Comparison of ENCODE assay signal across 17 cellular contexts in the genomic region with DNA sequence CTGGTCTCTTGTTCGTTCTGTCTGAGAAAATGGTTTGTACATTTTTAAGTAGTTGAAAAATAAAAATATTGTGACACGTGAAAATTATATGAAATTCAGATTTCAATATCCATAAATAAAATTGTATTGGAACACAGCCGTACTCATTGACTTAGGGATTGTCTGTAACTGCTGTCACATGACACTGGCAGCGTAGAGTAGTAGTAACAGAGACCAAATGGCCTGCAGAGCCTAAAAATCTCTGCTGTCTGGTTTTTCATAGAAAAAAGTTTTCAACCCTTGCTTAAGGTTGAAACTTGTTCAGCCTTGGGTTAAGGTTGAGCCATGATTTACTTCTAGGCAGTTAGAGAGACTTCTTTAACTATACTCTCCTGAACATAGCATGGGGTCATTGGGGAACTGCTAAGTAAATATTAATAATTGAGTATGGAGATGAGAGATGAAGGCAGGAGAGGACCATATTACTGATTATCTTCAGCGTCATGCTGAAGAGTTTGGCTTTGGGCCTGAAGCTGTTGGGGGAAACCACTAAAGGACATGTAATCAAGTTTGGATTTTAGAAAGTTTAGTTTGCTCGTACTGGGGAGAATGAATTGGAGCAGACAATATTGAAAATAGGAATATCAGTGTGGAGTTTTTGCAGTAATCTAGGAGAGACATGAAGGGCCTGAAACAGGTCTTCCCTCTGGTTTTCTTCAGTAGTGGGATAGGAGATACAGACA. TPM values are rescaled to one million over a fixed set of nuclear protein-coding genes. Genes with fewer than 3 reads are reported as not detected.
A peak's percentile ranks its signal among the peaks of the same experiment; 100 is the strongest.
DNase-seq lines count a peak whose midpoint lies in the region; ATAC-seq, FAIRE-seq and TF ChIP-seq lines count a peak whose summit lies in the region.
"Had no signal": no experiment of that assay in that cellular context is flagged by ENCODE, and none has a peak within 500 bp of the region (broad histone marks: within the 10 kb centered on the region; RNA-seq: fewer than 3 reads in every experiment).

No MANE protein-coding gene starts in this region.

- H3K36me3 ChIP-seq in left ventricle myocardium inferior (no peaks in the 10 kb centered on the region), pancreas (no peaks in the 10 kb centered on the region)
- H3K36me3 ChIP-seq: lower lobe of right lung had no signal

- H3K27ac ChIP-seq in VCaP, result peak overlapping the region; percentile 78; the same call in 1 of the 2 replicates
- H3K27ac ChIP-seq in left ventricle myocardium inferior (replicated peaks), result peak overlapping the region; percentile 25
- H3K27ac ChIP-seq in pancreas, result peak overlapping the region in 2 of 4 donors; percentile 50 to 73
- H3K27ac ChIP-seq: lower lobe of right lung had no signal

- no peak for DNase-seq in left ventricle myocardium inferior
- no peak for DNase-seq in pancreas
- no peak for DNase-seq in NCI-H2171 (lab: John Stamatoyannopoulos, UW)
- no peak for DNase-seq in pons (ENCODE audit: low spot score)
- DNase-seq in stimulated activated CD8-positive, alpha-beta memory T cell treated with anti-CD3 and anti-CD28 coated beads, Interleukin-4, amount 100 ng/mL, for 48 hours, result no peak
- DNase-seq: activated CD4-positive, alpha-beta T cell treated with anti-CD3 and anti-CD28 coated beads, Interleukin-2, amount 10 ng/mL, durations not matched to agents 24 days and 14 days; central memory CD4-positive, alpha-beta T cell; lower lobe of right lung; naive thymus-derived CD8-positive, alpha-beta T cell; NCI-H1417; SHP77; T1000 had no signal

- intact Hi-C loops in left ventricle myocardium inferior (cut with micrococcal nuclease) (no loop called here), pancreas (cut with DNase I) (no loop called here)

- H3K4me3 ChIP-seq in left ventricle myocardium inferior (no peak overlapping the region), pancreas (no peak overlapping the region)
- H3K4me3 ChIP-seq: lower lobe of right lung had no signal

- H3K4me1 ChIP-seq in left ventricle myocardium inferior (peaks cover 17% of the 10 kb centered on the region), pancreas (peaks cover 23 to 46% (median 44%) of the 10 kb centered on the region in 3 donors)

- H3K27me3 ChIP-seq in left ventricle myocardium inferior (ENCODE audit: low read depth) (no peaks in the 10 kb centered on the region), pancreas (no peaks in the 10 kb centered on the region)

- TF ChIP-seq CTCF in VCaP (conservative IDR thresholded peaks at IDR 0.05) (no peak), left ventricle myocardium inferior (IDR thresholded peaks at IDR 0.05; ENCODE audit: borderline replicate concordance) (no peak), pancreas (IDR thresholded peaks at IDR 0.05) (no peak)

- peak in 3 of 4 donors; percentile 19 to 56 (median 51) for ATAC-seq in pancreas
- ATAC-seq in GM21367 (IDR thresholded peaks at IDR 0.05; ENCODE audit: unreplicated experiment), result no peak
- ATAC-seq: lower lobe of right lung; naive thymus-derived CD8-positive, alpha-beta T cell had no signal

- peak; percentile 36 for FAIRE-seq in G401.6 (lab: Jason Lieb, UNC)
- no peak for FAIRE-seq in pancreas (lab: Jason Lieb, UNC)
- FAIRE-seq: frontal cortex, H54 had no signal

- H3K9me3 ChIP-seq in left ventricle myocardium inferior (replicated peaks) (no peaks in the 10 kb centered on the region), pancreas (no peaks in the 10 kb centered on the region)
- H3K9me3 ChIP-seq: lower lobe of right lung had no signal

- 32 to 35% methylated on average over 6 of the region's 6 CpGs for WGBS in pancreas, 2 donors

RNA-seq across cellular contexts. Expression of a gene that starts 16.2 kb away (rescaled TPM):
- total RNA-seq in left ventricle myocardium inferior (4.3 TPM), pancreas (10 to 100 TPM; 29.9 to 44.0 (median 36.0) TPM)
- 10 to 100 TPM; 12.5 to 21.3 TPM for polyA plus RNA-seq in pancreas
